ENCODE assay signal across 1 cellular context in genomic region chr20:50286174-50286511, GRCh38.
TF ChIP-seq lines count a peak whose summit lies in the region.

No MANE protein-coding gene starts in this region.

TF ChIP-seq in GM12878, 131 proteins besides CTCF, POLR2A, EP300 and RAD21 (continued from another document):
- TF ChIP-seq MLLT1 (IDR thresholded peaks at IDR 0.05): no peak
- no peak for TF ChIP-seq YBX1 (IDR thresholded peaks at IDR 0.05)
- no peak for TF ChIP-seq FOXK2 (IDR thresholded peaks at IDR 0.05)
- TF ChIP-seq ZNF207 (IDR thresholded peaks at IDR 0.05; ENCODE audit: borderline replicate concordance): no peak
- TF ChIP-seq PML (IDR thresholded peaks at IDR 0.05; ENCODE audit: low read length): no peak
- TF ChIP-seq PAX8 (IDR thresholded peaks at IDR 0.05): no peak
- TF ChIP-seq BHLHE40 (IDR thresholded peaks at IDR 0.05; ENCODE audit: borderline replicate concordance in 1 of 2, low read depth in 2 of 2, low read length in 1 of 2): no peak
- no peak for TF ChIP-seq RUNX3 (IDR thresholded peaks at IDR 0.05; ENCODE audit: low read length)
- TF ChIP-seq PRDM15 (CRISPR knock-in tag; IDR thresholded peaks at IDR 0.05): no peak
- no peak for TF ChIP-seq ESRRA (IDR thresholded peaks at IDR 0.05; ENCODE audit: low read length)
